7 cellular contexts compared by ENCODE assay signal in genomic region chr16:3059723-3060242, GRCh38. TPM values are rescaled to one million over a fixed set of nuclear protein-coding genes. Genes with fewer than 3 reads are reported as not detected.
DNase-seq lines count a peak whose midpoint lies in the region; ATAC-seq and TF ChIP-seq lines count a peak whose summit lies in the region.

No MANE protein-coding gene starts in this region.

- H3K4me1 Mint-ChIP-seq in activated CD8-positive, alpha-beta T cell treated with anti-CD3 and anti-CD28 coated beads for 36 hours (ENCODE audit: low read depth), result peaks cover 57% of the 10 kb centered on the region
- H3K4me1 Mint-ChIP-seq in stimulated activated naive CD8-positive, alpha-beta T cell treated with anti-CD3 and anti-CD28 coated beads, Interleukin-15, amount 100 ng/mL, for 72 hours, result peaks cover 83% of the 10 kb centered on the region

- H3K4me1 ChIP-seq in iPS-18a (ENCODE audit: control insufficient read depth, low read depth, low read length), result peaks cover 9% of the 10 kb centered on the region

- ATAC-seq in activated CD8-positive, alpha-beta T cell treated with anti-CD3 and anti-CD28 coated beads for 36 hours, result no peak
- ATAC-seq in stimulated activated naive CD8-positive, alpha-beta T cell treated with anti-CD3 and anti-CD28 coated beads, Interleukin-15, amount 100 ng/mL, for 72 hours, result no peak
- ATAC-seq in GM19328 (IDR thresholded peaks at IDR 0.05; ENCODE audit: unreplicated experiment), result no peak

- no peaks in the 10 kb centered on the region for H3K27me3 Mint-ChIP-seq in activated CD8-positive, alpha-beta T cell treated with anti-CD3 and anti-CD28 coated beads for 36 hours
- H3K27me3 Mint-ChIP-seq in stimulated activated naive CD8-positive, alpha-beta T cell treated with anti-CD3 and anti-CD28 coated beads, Interleukin-15, amount 100 ng/mL, for 72 hours, result no peaks in the 10 kb centered on the region

- H3K9ac ChIP-seq in iPS-18a (ENCODE audit: low read length), result no peak overlapping the region

- TF ChIP-seq CTCF in HFF-Myc (IDR thresholded peaks at IDR 0.05; ENCODE audit: low read depth, low read length, missing control alignments), result no peak
- TF ChIP-seq CTCF in activated CD8-positive, alpha-beta T cell treated with anti-CD3 and anti-CD28 coated beads for 36 hours (IDR thresholded peaks at IDR 0.05), result no peak

- peaks cover 8% of the 10 kb centered on the region for H3K27me3 ChIP-seq in iPS-18a (ENCODE audit: control insufficient read depth, insufficient read depth, low read length)

- intact Hi-C loops in activated CD8-positive, alpha-beta T cell treated with anti-CD3 and anti-CD28 coated beads for 36 hours (cut with micrococcal nuclease), result loop anchor here (2.0 kb wide), 1 partner anchor 67 kb away; no protein-coding TSS in a partner anchor

- H3K36me3 Mint-ChIP-seq in activated CD8-positive, alpha-beta T cell treated with anti-CD3 and anti-CD28 coated beads for 36 hours (ENCODE audit: low read depth), result peaks cover 15% of the 10 kb centered on the region

- H3K9me3 Mint-ChIP-seq in activated CD8-positive, alpha-beta T cell treated with anti-CD3 and anti-CD28 coated beads for 36 hours, result no peaks in the 10 kb centered on the region
- no peaks in the 10 kb centered on the region for H3K9me3 Mint-ChIP-seq in stimulated activated naive CD8-positive, alpha-beta T cell treated with anti-CD3 and anti-CD28 coated beads, Interleukin-15, amount 100 ng/mL, for 72 hours

- CTCF ChIA-PET in activated CD8-positive, alpha-beta T cell treated with anti-CD3 and anti-CD28 coated beads for 36 hours (lab: Charles Lee), result interaction anchor here (0.6 to 14.0 kb wide), 27 partner anchors 9 to 224 kb away, joined by 3 to 288 read pairs (median 11); partner anchors contain the start of genes HCFC1R1, THOC6, ZNF213 and ZSCAN10

- H3K4me3 ChIP-seq in HFF-Myc (replicated peaks; ENCODE audit: low read depth, low read length) (peak overlapping the region; percentile 76), iPS-18a (ENCODE audit: low read length) (peak overlapping the region; percentile 53)

- peak overlapping the region; percentile 93 for H3K27ac Mint-ChIP-seq in activated CD8-positive, alpha-beta T cell treated with anti-CD3 and anti-CD28 coated beads for 36 hours
- peak overlapping the region; percentile 93 to 95 for H3K27ac Mint-ChIP-seq in stimulated activated naive CD8-positive, alpha-beta T cell treated with anti-CD3 and anti-CD28 coated beads, Interleukin-15, amount 100 ng/mL, for 72 hours

- no peak overlapping the region for H3K27ac ChIP-seq in iPS-18a (ENCODE audit: low read length)

- peak overlapping the region; percentile 82 for H3K4me3 Mint-ChIP-seq in activated CD8-positive, alpha-beta T cell treated with anti-CD3 and anti-CD28 coated beads for 36 hours
- peak overlapping the region; percentile 82 to 88 for H3K4me3 Mint-ChIP-seq in stimulated activated naive CD8-positive, alpha-beta T cell treated with anti-CD3 and anti-CD28 coated beads, Interleukin-15, amount 100 ng/mL, for 72 hours

- DNase-seq in HFF-Myc (ENCODE audit: extremely low read depth, low read depth) (no peak), hypothalamus (lab: John Stamatoyannopoulos, UW) (no peak), DMS153 treated with DMSO at 0.1 percent for 48 hours (lab: John Stamatoyannopoulos, UW; ENCODE audit: unreplicated experiment) (no peak)
- no peak for DNase-seq in activated CD8-positive, alpha-beta T cell treated with anti-CD3 and anti-CD28 coated beads for 36 hours
- no peak for DNase-seq in stimulated activated naive CD8-positive, alpha-beta T cell treated with anti-CD3 and anti-CD28 coated beads, Interleukin-15, amount 100 ng/mL, for 72 hours

- POLR2A ChIA-PET in activated CD8-positive, alpha-beta T cell treated with anti-CD3 and anti-CD28 coated beads for 36 hours (lab: Charles Lee), result interaction anchor here (0.7 to 3.5 kb wide), 11 partner anchors 9 to 112 kb away, joined by 3 to 27 read pairs (median 7); partner anchors contain the start of genes ZNF213 and ZSCAN10

- no peaks in the 10 kb centered on the region for H3K9me3 ChIP-seq in iPS-18a (ENCODE audit: control insufficient read depth, low read depth, low read length)

- H3K36me3 ChIP-seq in iPS-18a (ENCODE audit: control insufficient read depth, low read depth, low read length), result no peaks in the 10 kb centered on the region

RNA-seq across cellular contexts. Expression of gene IL32, which starts 5.7 kb away (rescaled TPM):
- 100 to 1,000 TPM; 971 to 974 TPM for total RNA-seq in activated CD8-positive, alpha-beta T cell treated with anti-CD3 and anti-CD28 coated beads for 36 hours

RNA-seq across cellular contexts. Expression of gene MMP25, which starts 13.4 kb away (rescaled TPM):
- total RNA-seq in activated CD8-positive, alpha-beta T cell treated with anti-CD3 and anti-CD28 coated beads for 36 hours, result 1 to 10 TPM; 1.1 to 1.5 TPM

RNA-seq across cellular contexts. Expression of gene BICDL2, which starts 23.0 kb away (rescaled TPM):
- under 1 TPM; 0.77 to 0.92 TPM for total RNA-seq in activated CD8-positive, alpha-beta T cell treated with anti-CD3 and anti-CD28 coated beads for 36 hours

RNA-seq across cellular contexts. Expression of gene THOC6, which starts 35.9 kb away (rescaled TPM):
- 10 to 100 TPM; 55.4 to 56.6 TPM for total RNA-seq in activated CD8-positive, alpha-beta T cell treated with anti-CD3 and anti-CD28 coated beads for 36 hours

RNA-seq across cellular contexts. Expression of gene HCFC1R1, which starts 36.0 kb away (rescaled TPM):
- total RNA-seq in activated CD8-positive, alpha-beta T cell treated with anti-CD3 and anti-CD28 coated beads for 36 hours, result 10 to 100 TPM; 24.2 to 24.8 TPM
